In the genomic region with DNA sequence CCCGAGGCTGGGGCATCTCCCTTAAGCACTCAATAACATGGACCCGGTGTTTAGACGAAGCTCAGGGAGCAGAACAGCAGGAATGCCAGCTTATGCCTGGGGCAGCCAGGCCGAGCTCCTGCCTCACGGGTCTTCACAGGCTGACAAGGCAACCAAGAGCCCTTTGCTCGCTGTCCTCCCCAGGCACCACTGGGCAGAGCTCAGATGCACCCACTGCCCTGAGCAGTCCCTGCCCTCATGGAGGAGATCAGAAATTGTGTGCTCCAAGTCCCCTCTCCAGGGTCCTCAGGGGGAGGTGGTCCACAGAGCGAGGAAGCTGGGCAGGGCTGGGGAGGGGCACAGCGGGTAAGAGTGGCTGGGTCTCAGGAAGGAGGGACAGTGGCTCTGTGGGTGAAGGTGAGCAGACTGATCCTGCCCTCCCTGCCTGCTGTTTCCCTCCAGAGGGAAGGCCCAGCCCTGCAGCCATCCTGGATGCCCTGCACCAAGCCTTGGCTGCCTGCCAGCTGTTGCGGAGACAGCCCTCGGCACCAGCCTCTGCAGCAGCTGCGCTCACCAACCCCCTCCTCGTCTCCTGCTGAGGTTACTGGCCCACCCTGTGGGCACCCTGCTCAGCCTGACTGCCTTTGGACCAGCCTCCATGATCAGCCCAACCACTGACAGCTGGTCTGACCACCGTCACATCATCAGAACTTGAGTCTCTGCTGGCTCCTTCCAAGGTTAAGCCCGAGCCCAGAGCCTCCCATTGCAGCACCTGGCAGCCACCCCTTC, we compare ENCODE assay signal across 12 cellular contexts. TPM values are rescaled to one million over a fixed set of nuclear protein-coding genes. Genes with fewer than 3 reads are reported as not detected.
DNase-seq lines count a peak whose midpoint lies in the region; ATAC-seq and TF ChIP-seq lines count a peak whose summit lies in the region.
"Had no signal": no experiment of that assay in that cellular context is flagged by ENCODE, and none has a peak within 500 bp of the region (broad histone marks: within the 10 kb centered on the region; RNA-seq: fewer than 3 reads in every experiment).

No MANE protein-coding gene starts in this region.

- ATAC-seq in Right ventricle myocardium inferior (peak; percentile 40), heart right ventricle (peak in 6 of 8 donors; percentile 25 to 70 (median 46)), upper lobe of right lung (peak; percentile 9), HG02610 (IDR thresholded peaks at IDR 0.05; ENCODE audit: unreplicated experiment) (no peak), HG03439 (IDR thresholded peaks at IDR 0.05; ENCODE audit: unreplicated experiment) (no peak)

- TF ChIP-seq CTCF in right atrium auricular region (IDR thresholded peaks at IDR 0.05) (no peak), heart right ventricle (IDR thresholded peaks at IDR 0.05) (no peak), upper lobe of right lung (IDR thresholded peaks at IDR 0.05) (no peak)

- no peaks in the 10 kb centered on the region for H3K9me3 ChIP-seq in right atrium auricular region
- peaks cover 0 to 22% (median 0%) of the 10 kb centered on the region in 11 donors for H3K9me3 ChIP-seq in heart right ventricle
- H3K9me3 ChIP-seq in upper lobe of right lung = no peaks in the 10 kb centered on the region
- H3K9me3 ChIP-seq: prostate gland, SJSA1 had no signal

- intact Hi-C loops in Right ventricle myocardium inferior (cut with DNase I) (no loop called here), heart right ventricle (cut with DNase I) (loop anchor here in 2 of 10 donors (10.0 kb wide), 1 partner anchor 55 kb away; no protein-coding TSS in a partner anchor), upper lobe of right lung (cut with DNase I) (no loop called here)

- H3K27me3 ChIP-seq in right atrium auricular region (no peaks in the 10 kb centered on the region), heart right ventricle (peaks cover 0 to 4% (median 0%) of the 10 kb centered on the region in 7 donors), upper lobe of right lung (no peaks in the 10 kb centered on the region)
- H3K27me3 ChIP-seq: SJSA1 had no signal

- 69 to 73% methylated on average over 14 of the region's 14 CpGs for WGBS in heart right ventricle, 2 donors

- H3K4me1 ChIP-seq in right atrium auricular region = peaks cover 0 to 4% of the 10 kb centered on the region in 2 donors
- H3K4me1 ChIP-seq in heart right ventricle = peaks cover 0 to 5% (median 0%) of the 10 kb centered on the region in 9 donors
- no peaks in the 10 kb centered on the region for H3K4me1 ChIP-seq in upper lobe of right lung
- H3K4me1 ChIP-seq: prostate gland, SJSA1 had no signal

- no peak overlapping the region for H3K4me3 ChIP-seq in right atrium auricular region
- no peak overlapping the region for H3K4me3 ChIP-seq in heart right ventricle
- no peak overlapping the region for H3K4me3 ChIP-seq in upper lobe of right lung
- H3K4me3 ChIP-seq: prostate gland, SJSA1 had no signal

- DNase-seq in Right ventricle myocardium inferior (ENCODE audit: missing footprints) (no peak), right atrium auricular region (ENCODE audit: low spot score) (no peak), NCI-H510A treated with DMSO at 0.1 percent for 48 hours (lab: John Stamatoyannopoulos, UW) (peak; percentile 73), heart right ventricle (no peak), upper lobe of right lung (no peak), pons (ENCODE audit: low spot score) (no peak)
- DNase-seq: activated CD4-positive, alpha-beta T cell treated with anti-CD3 and anti-CD28 coated beads, Interleukin-2, amount 10 ng/mL, durations not matched to agents 24 days and 14 days; amniotic stem cell had no signal

- no peaks in the 10 kb centered on the region for H3K36me3 ChIP-seq in right atrium auricular region
- H3K36me3 ChIP-seq in heart right ventricle = peaks cover 0 to 53% (median 0%) of the 10 kb centered on the region in 9 donors
- no peaks in the 10 kb centered on the region for H3K36me3 ChIP-seq in upper lobe of right lung
- H3K36me3 ChIP-seq: prostate gland, SJSA1 had no signal

- H3K27ac ChIP-seq in right atrium auricular region = no peak overlapping the region
- H3K27ac ChIP-seq in heart right ventricle = no peak overlapping the region
- no peak overlapping the region for H3K27ac ChIP-seq in upper lobe of right lung
- H3K27ac ChIP-seq: prostate gland, SJSA1 had no signal

RNA-seq across cellular contexts. Expression of a gene that starts 21.1 kb away (rescaled TPM):
- total RNA-seq in Right ventricle myocardium inferior (not detected), right atrium auricular region (not detected), heart right ventricle (not detected), upper lobe of right lung (1.2 TPM)
- under 1 TPM in 1 of 2 donors, not detected in 1; 0.13 TPM for polyA plus RNA-seq in heart right ventricle
- total RNA-seq: activated CD4-positive, alpha-beta T cell treated with anti-CD3 and anti-CD28 coated beads, Interleukin-2, amount 10 ng/mL, durations not matched to agents 24 days and 14 days; prostate gland; SJSA1 had no signal

RNA-seq across cellular contexts. Expression of a gene that starts 38.4 kb away (rescaled TPM):
- total RNA-seq in Right ventricle myocardium inferior = 2.3 TPM
- total RNA-seq in right atrium auricular region = 1 to 10 TPM; 1.2 to 1.5 TPM
- 1 to 10 TPM; 1.0 to 3.3 (median 2.1) TPM for total RNA-seq in heart right ventricle
- polyA plus RNA-seq in heart right ventricle = 1 to 10 TPM; 1.4 to 3.1 TPM
- total RNA-seq in upper lobe of right lung = 17.2 TPM

RNA-seq across cellular contexts. Expression of a gene that starts 45.6 kb away (rescaled TPM):
- total RNA-seq in Right ventricle myocardium inferior = 0.49 TPM
- total RNA-seq in right atrium auricular region = not detected
- total RNA-seq in heart right ventricle = 1 to 10 TPM in 2 of 10 donors, under 1 TPM in 8; 0.12 to 1.2 (median 0.41) TPM
- under 1 TPM; 0.12 to 0.44 TPM for polyA plus RNA-seq in heart right ventricle
- 1.9 TPM for total RNA-seq in upper lobe of right lung
- total RNA-seq: activated CD4-positive, alpha-beta T cell treated with anti-CD3 and anti-CD28 coated beads, Interleukin-2, amount 10 ng/mL, durations not matched to agents 24 days and 14 days had no signal

Comparison
In these comparisons a context has a peak if more than half of its experiments do, and no peak if none do; other contexts are left out.
1. ATAC-seq: peak in Right ventricle myocardium inferior (single experiment), heart right ventricle (6 of 8) and upper lobe of right lung (single experiment); none in HG02610 (single experiment) and HG03439 (single experiment).